ENCODE assay signal across 18 cellular contexts in the genomic region with DNA sequence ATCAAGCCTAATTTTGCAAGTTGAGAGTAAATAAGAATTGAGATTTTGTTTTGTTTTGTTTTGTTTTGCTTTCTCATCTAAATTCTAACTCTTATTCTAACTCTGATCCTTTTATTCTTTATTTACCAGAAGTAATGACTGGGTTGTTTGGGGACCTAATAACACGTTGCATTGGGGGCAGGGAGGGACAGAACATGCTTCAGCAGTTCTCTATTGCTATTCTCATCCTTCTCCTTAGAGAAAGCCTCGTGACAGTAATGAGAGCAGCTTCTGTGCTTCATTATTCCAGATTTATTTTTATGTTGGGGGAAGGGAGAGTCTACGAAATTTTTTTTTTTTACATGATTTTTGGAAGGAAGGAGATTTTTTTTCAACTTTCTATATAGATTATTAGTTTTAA. TPM values are rescaled to one million over a fixed set of nuclear protein-coding genes. Genes with fewer than 3 reads are reported as not detected.
DNase-seq lines count a peak whose midpoint lies in the region; ATAC-seq, FAIRE-seq and TF ChIP-seq lines count a peak whose summit lies in the region.
"Had no signal": no experiment of that assay in that cellular context is flagged by ENCODE, and none has a peak within 500 bp of the region (broad histone marks: within the 10 kb centered on the region; RNA-seq: fewer than 3 reads in every experiment).

No MANE protein-coding gene starts in this region.

- TF ChIP-seq EP300 in K562 (IDR thresholded peaks at IDR 0.05; ENCODE audit: low read length): no peak

- no TSS peak for BruUV-seq in K562 (replicated peaks; lab: Mats Ljungman, UMichigan)

- no peaks in the 10 kb centered on the region for H4K20me1 ChIP-seq in K562 (replicated peaks; ENCODE audit: control insufficient read depth, insufficient read depth, low read length)

- peaks cover 0 to 3% of the 10 kb centered on the region in 2 experiments; a peak in 2 of 3 replicates for H3K36me3 ChIP-seq in HEK293 (ENCODE audit: control insufficient read depth in 2 of 2, insufficient read depth in 1 of 2, low read length in 2 of 2)
- peaks cover 30% of the 10 kb centered on the region for H3K36me3 ChIP-seq in K562 (ENCODE audit: control insufficient read depth, insufficient read depth, low read length)
- peaks cover 0 to 43% (median 13%) of the 10 kb centered on the region in 6 donors for H3K36me3 ChIP-seq in spleen
- H3K36me3 ChIP-seq in brain microvascular endothelial cell (replicated peaks): peaks cover 2% of the 10 kb centered on the region
- H3K36me3 ChIP-seq: ovary had no signal

- no peak overlapping the region for H3K27ac ChIP-seq in HEK293 (ENCODE audit: extremely low read depth, low read depth, low read length)
- no peak overlapping the region for H3K27ac ChIP-seq in K562 (ENCODE audit: extremely low read depth, low read depth, low read length)
- H3K27ac ChIP-seq in spleen: peak overlapping the region in 6 of 8 donors; percentile 22 to 86 (median 70)
- H3K27ac ChIP-seq in brain microvascular endothelial cell: no peak overlapping the region

- no peaks in the 10 kb centered on the region for H3K9me3 ChIP-seq in HEK293 (ENCODE audit: control insufficient read depth, insufficient read depth, low read depth, low read length)
- no peaks in the 10 kb centered on the region for H3K9me3 ChIP-seq in K562 (replicated peaks; ENCODE audit: control insufficient read depth, insufficient read depth, low read depth, low read length)
- H3K9me3 ChIP-seq in spleen: no peaks in the 10 kb centered on the region
- H3K9me3 ChIP-seq: ovary had no signal

- no peak overlapping the region for H3K4me2 ChIP-seq in K562 (ENCODE audit: insufficient read depth, low read length)

- H3K9ac ChIP-seq in K562 (ENCODE audit: insufficient read depth in 1 of 2, low read depth in 2 of 2, low read length in 2 of 2): no peak overlapping the region

- intact Hi-C loops in K562 (cut with micrococcal nuclease): no loop called here
- intact Hi-C loops in spleen (cut with DNase I; ENCODE audit: low total_unique reads): no loop called here

- TF ChIP-seq CTCF in HEK293 (tag by site-specific recombination; IDR thresholded peaks at IDR 0.05) (no peak), K562 (IDR thresholded peaks at IDR 0.05 in 2 of 3, conservative IDR thresholded peaks at IDR 0.05 in 1 of 3; ENCODE audit: insufficient read depth in 2 of 3, low read depth in 1 of 3, low read length in 3 of 3) (no peak), spleen (IDR thresholded peaks at IDR 0.05 in 8 of 11, conservative IDR thresholded peaks at IDR 0.05 in 3 of 11) (no peak), brain microvascular endothelial cell (IDR thresholded peaks at IDR 0.05; ENCODE audit: low read depth, low read length, missing control alignments) (no peak)

- no peaks in the 10 kb centered on the region for H3K9me1 ChIP-seq in K562 (ENCODE audit: control insufficient read depth, insufficient read depth, low read length)

- peaks cover 10% of the 10 kb centered on the region; the same call in 1 of the 2 replicates for H3K4me1 ChIP-seq in HEK293 (ENCODE audit: control insufficient read depth, insufficient read depth, low read length)
- peaks cover 0 to 16% of the 10 kb centered on the region in 2 experiments; a peak in 2 of 5 replicates for H3K4me1 ChIP-seq in K562 (replicated peaks in 1 of 2; ENCODE audit: control insufficient read depth in 2 of 2, insufficient read depth in 2 of 2, low read length in 2 of 2)
- H3K4me1 ChIP-seq in spleen: peaks cover 12 to 90% (median 48%) of the 10 kb centered on the region in 6 donors

- 28% methylated on average over 3 of the region's 3 CpGs for WGBS in K562 (ENCODE audit: insufficient coverage, low coverage, missing lambda C conversion rate)
- WGBS in spleen, 5 donors: 34 to 66% (median 45%) methylated on average over 3 of the region's 3 CpGs

- POLR2A ChIA-PET in HEK293 (lab: Yijun Ruan, JAX) (interaction anchor here (0.7 kb wide), 1 partner anchor 8 kb away, joined by 3 read pairs; no protein-coding TSS in a partner anchor), K562 (lab: Yijun Ruan, JAX) (interaction anchor here (0.7 to 2.1 kb wide), 5 partner anchors 9 to 1462 kb away, joined by 3 to 12 read pairs (median 5); no protein-coding TSS in a partner anchor)

- CTCF ChIA-PET in HEK293 (lab: Yijun Ruan, JAX) (interaction anchor here (0.6 to 2.9 kb wide), 2 partner anchors 16 to 20 kb away, joined by 3 to 6 read pairs; no protein-coding TSS in a partner anchor), K562 (lab: Yijun Ruan, JAX; ENCODE audit: low intra/inter-chr PET ratio) (no interaction called here)

- TF ChIP-seq POLR2A in K562 (conservative IDR thresholded peaks at IDR 0.05) (no peak), spleen (IDR thresholded peaks at IDR 0.05) (no peak)

- H2AFZ ChIP-seq in K562 (ENCODE audit: low read depth, low read length): no peak overlapping the region

- H3K27me3 ChIP-seq in K562 (ENCODE audit: control insufficient read depth in 2 of 2, insufficient read depth in 2 of 2, low read length in 2 of 2) (no peaks in the 10 kb centered on the region), spleen (replicated peaks in 1 of 7) (no peaks in the 10 kb centered on the region), brain microvascular endothelial cell (replicated peaks) (no peaks in the 10 kb centered on the region)
- H3K27me3 ChIP-seq: ovary had no signal

- ATAC-seq in K562 (peak; percentile 39; the same call in 2 of the 3 replicates), GM18907 (IDR thresholded peaks at IDR 0.05; ENCODE audit: unreplicated experiment) (no peak)
- ATAC-seq: activated CD8-positive, alpha-beta T cell treated with anti-CD3 and anti-CD28 coated beads for 36 hours had no signal

- FAIRE-seq in K562 (lab: Jason Lieb, UNC): peak; percentile 32
- FAIRE-seq: TTC549 had no signal

- no peak for DNase-seq in K562 (ENCODE audit: extremely low read depth in 1 of 4, low spot score in 3 of 4)
- peak; percentile 30 to 88 for DNase-seq in hippocampal formation (lab: John Stamatoyannopoulos, UW)
- no peak for DNase-seq in spleen
- no peak for DNase-seq in cortex of kidney (lab: John Stamatoyannopoulos, UW)
- no peak for DNase-seq in NCI-H1105 (lab: John Stamatoyannopoulos, UW)
- no peak for DNase-seq in brain microvascular endothelial cell
- DNase-seq: activated CD8-positive, alpha-beta T cell treated with anti-CD3 and anti-CD28 coated beads for 36 hours; activated gamma-delta T cell; DND-41; H9; mammary epithelial cell; NCI-H1092; NCI-H526; ovary; stimulated activated CD4-positive, alpha-beta T cell treated with anti-CD3 and anti-CD28 coated beads, Interleukin-2, amount 100 ng/mL, for 48 hours had no signal

- no peak for TF ChIP-seq RAD21 in K562 (CRISPR knock-in tag; conservative IDR thresholded peaks at IDR 0.05 in 1 of 2, IDR thresholded peaks at IDR 0.05 in 1 of 2)

- H3K79me2 ChIP-seq in K562 (ENCODE audit: control insufficient read depth, insufficient read depth, low read length): peaks cover 54% of the 10 kb centered on the region

- H3K4me3 ChIP-seq in HEK293 (ENCODE audit: low read depth, low read length) (no peak overlapping the region), K562 (no peak overlapping the region), spleen (no peak overlapping the region), brain microvascular endothelial cell (ENCODE audit: low read depth, low read length) (no peak overlapping the region)
- H3K4me3 ChIP-seq: ovary had no signal

- in situ Hi-C loops in K562 (cut with MboI) (no loop called here), brain microvascular endothelial cell (cut with HindIII; ENCODE audit: low pct_ligation_motif_present, low sequenced_read_pairs) (no loop called here)

TF ChIP-seq in HEK293, 187 proteins besides CTCF, POLR2A, EP300 and RAD21 (continues in another document):
- TF ChIP-seq MYNN (tag by site-specific recombination; IDR thresholded peaks at IDR 0.05; ENCODE audit: borderline replicate concordance): no peak

TF ChIP-seq in K562, 482 proteins besides CTCF, POLR2A, EP300 and RAD21:
- TF ChIP-seq POLR3A (IDR thresholded peaks at IDR 0.05; ENCODE audit: borderline replicate concordance, extremely low read depth, insufficient read depth, insufficient read length): no peak
- TF ChIP-seq TSC22D4 (tag; IDR thresholded peaks at IDR 0.05): no peak
- no peak for TF ChIP-seq CBFB (CRISPR knock-in tag; IDR thresholded peaks at IDR 0.05)
- TF ChIP-seq, protein P1, sequence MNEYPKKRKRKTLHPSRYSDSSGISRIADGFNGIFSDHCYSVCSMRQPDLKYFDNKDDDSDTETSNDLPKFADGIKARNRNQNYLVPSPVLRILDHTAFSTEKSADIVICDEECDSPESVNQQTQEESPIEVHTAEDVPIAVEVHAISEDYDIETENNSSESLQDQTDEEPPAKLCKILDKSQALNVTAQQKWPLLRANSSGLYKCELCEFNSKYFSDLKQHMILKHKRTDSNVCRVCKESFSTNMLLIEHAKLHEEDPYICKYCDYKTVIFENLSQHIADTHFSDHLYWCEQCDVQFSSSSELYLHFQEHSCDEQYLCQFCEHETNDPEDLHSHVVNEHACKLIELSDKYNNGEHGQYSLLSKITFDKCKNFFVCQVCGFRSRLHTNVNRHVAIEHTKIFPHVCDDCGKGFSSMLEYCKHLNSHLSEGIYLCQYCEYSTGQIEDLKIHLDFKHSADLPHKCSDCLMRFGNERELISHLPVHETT (CRISPR knock-in tag; conservative IDR thresholded peaks at IDR 0.05 in 1 of 2, IDR thresholded peaks at IDR 0.05 in 1 of 2): no peak
- no peak for TF ChIP-seq ZZZ3 (IDR thresholded peaks at IDR 0.05)
- TF ChIP-seq HOXB6 (CRISPR knock-in tag; IDR thresholded peaks at IDR 0.05; ENCODE audit: borderline replicate concordance): no peak

RNA-seq across cellular contexts. Expression of a gene that starts 21.1 kb away (rescaled TPM):
- total RNA-seq in K562 (2011; cell fraction: chromatin; rRNA removed; ENCODE audit: low replicate concordance): 49.3 and 127 TPM in 2 replicates
- 32.2 and 37.4 TPM in 2 replicates for total RNA-seq in K562 (2011; cell fraction: nucleolus; rRNA removed)
- total RNA-seq in K562 (2011; cell fraction: nucleoplasm; rRNA removed): 56.7 and 64.2 TPM in 2 replicates
- total RNA-seq in K562 (2014; rRNA removed): 9.5 and 10.2 TPM in 2 replicates
- total RNA-seq in K562 (2014; rRNA removed; fragmentation: Illumina TruSeq; extraction: Trizol): 20.6 and 21.8 TPM in 2 replicates
- 12.0 and 12.4 TPM in 2 replicates for total RNA-seq in K562 (2015; rRNA removed; fragmentation: Illumina TruSeq; extraction: Trizol)
- 17.7 and 19.7 TPM in 2 replicates for total RNA-seq in K562 (2021)
- 17.6 and 21.3 TPM in 2 replicates for polyA plus RNA-seq in K562 (2011; rRNA removed)
- polyA plus RNA-seq in K562 (2011; cell fraction: cytosol; rRNA removed): 9.8 and 13.5 TPM in 2 replicates
- 33.8 and 38.5 TPM in 2 replicates for polyA plus RNA-seq in K562 (2011; cell fraction: nucleus; rRNA removed)
- 11.6 and 13.2 TPM in 2 replicates for polyA plus RNA-seq in K562 (2012)
- 9.3 and 13.2 TPM in 2 replicates for polyA plus RNA-seq in K562 (2014; fragmentation: Illumina TruSeq; extraction: Trizol)
- 10 to 100 TPM in 1 of 2 experiments, 1 to 10 TPM in 1; 7.4 to 10.2 TPM for polyA plus RNA-seq in K562 (2014; fragmentation: Nextera tagmentation; extraction: Ambion mirVana)
- 11.0 and 12.2 TPM in 2 replicates for polyA plus RNA-seq in K562 (2014; rRNA removed)
- polyA minus RNA-seq in K562 (2011; rRNA and poly(A)+ RNA removed): 49.0 and 67.5 TPM in 2 replicates
- polyA minus RNA-seq in K562 (2011; cell fraction: cytosol; rRNA and poly(A)+ RNA removed): 12.2 and 17.7 TPM in 2 replicates
- polyA minus RNA-seq in K562 (2011; cell fraction: nucleus; rRNA and poly(A)+ RNA removed): 45.2 and 47.7 TPM in 2 replicates
- 100 to 1,000 TPM in 2 of 7 donors, 10 to 100 TPM in 5; 65.5 to 107 (median 88.3) TPM for total RNA-seq in spleen
- 1 to 10 TPM; 2.3 to 7.3 (median 2.9) TPM for polyA plus RNA-seq in spleen

Comparison
In these comparisons a context has a peak if more than half of its experiments do, and no peak if none do; other contexts are left out.
1. H3K27ac ChIP-seq: peak in spleen (6 of 8); none in HEK293 (single experiment), K562 (single experiment) and brain microvascular endothelial cell (single experiment).
2. DNase-seq: peak in hippocampal formation (2 of 2); none in K562 (0 of 4), spleen (single experiment), cortex of kidney (single experiment), NCI-H1105 (single experiment) and brain microvascular endothelial cell (single experiment).